ENCODE assay signal across 8 cellular contexts in genomic region chr10:21519327-21519933, GRCh38. TPM values are rescaled to one million over a fixed set of nuclear protein-coding genes. Genes with fewer than 3 reads are reported as not detected.
A peak's percentile ranks its signal among the peaks of the same experiment; 100 is the strongest.
DNase-seq lines count a peak whose midpoint lies in the region; ATAC-seq, FAIRE-seq and TF ChIP-seq lines count a peak whose summit lies in the region.

No MANE protein-coding gene starts in this region.

- peak overlapping the region; percentile 84 for H3K4me3 Mint-ChIP-seq in T-helper 1 cell treated with Interleukin-12 subunit alpha and Interleukin-12 subunit beta and Interleukin-4 antibody, amounts not matched to agents 30 μg/mL and 1 μg/mL, for 36 hours
- peak overlapping the region; percentile 65 for H3K4me3 Mint-ChIP-seq in activated T-helper 2 cell treated with anti-CD3 and anti-CD28 coated beads, Interferon-gamma antibody, Interleukin-2, Interleukin-4, amounts not matched to agents 10 μg/mL and 5 μg/mL and 100 μg/mL, durations not matched to agents 14 hours and 24 hours and 36 hours (ENCODE audit: low read depth)

- DNase-seq in T-helper 1 cell (no peak), kidney (no peak), NCI-H2081 (lab: John Stamatoyannopoulos, UW) (no peak)
- DNase-seq in activated T-helper 2 cell treated with anti-CD3 and anti-CD28 coated beads, Interferon-gamma antibody, Interleukin-2, Interleukin-4, amounts not matched to agents 10 μg/mL and 5 μg/mL and 100 μg/mL, durations not matched to agents 14 hours and 24 hours and 36 hours (ENCODE audit: low spot score): no peak
- DNase-seq in stimulated activated CD4-positive, alpha-beta T cell treated with anti-CD3 and anti-CD28 coated beads, Interleukin-2, amount 100 ng/mL, for 48 hours: no peak

- H3K36me3 ChIP-seq in kidney (ENCODE audit: control insufficient read depth in 1 of 2, insufficient read depth in 2 of 2, low read length in 2 of 2): no peaks in the 10 kb centered on the region
- no peaks in the 10 kb centered on the region for H3K36me3 ChIP-seq in subcutaneous abdominal adipose tissue (ENCODE audit: control insufficient read depth in 5 of 5, insufficient read depth in 5 of 5, low read length in 5 of 5)

- H3K27ac Mint-ChIP-seq in T-helper 1 cell treated with Interleukin-12 subunit alpha and Interleukin-12 subunit beta and Interleukin-4 antibody, amounts not matched to agents 30 μg/mL and 1 μg/mL, for 36 hours: no peak overlapping the region
- H3K27ac Mint-ChIP-seq in activated T-helper 2 cell treated with anti-CD3 and anti-CD28 coated beads, Interferon-gamma antibody, Interleukin-2, Interleukin-4, amounts not matched to agents 10 μg/mL and 5 μg/mL and 100 μg/mL, durations not matched to agents 14 hours and 24 hours and 36 hours: no peak overlapping the region

- intact Hi-C loops in activated T-helper 2 cell treated with anti-CD3 and anti-CD28 coated beads, Interferon-gamma antibody, Interleukin-2, Interleukin-4, amounts not matched to agents 10 μg/mL and 5 μg/mL and 100 μg/mL, durations not matched to agents 14 hours and 24 hours and 36 hours (cut with micrococcal nuclease): loop anchor here (2.0 to 10.0 kb wide), 5 partner anchors 13 to 955 kb away; partner anchors contain the start of genes COMMD3 and DNAJC1
- intact Hi-C loops in kidney (cut with DNase I): no loop called here

- peak overlapping the region; percentile 71 to 88 for H3K4me3 ChIP-seq in kidney (ENCODE audit: low read length in 2 of 2)
- H3K4me3 ChIP-seq in subcutaneous abdominal adipose tissue (ENCODE audit: low read depth in 1 of 5, low read length in 5 of 5): peak overlapping the region; percentile 70 to 85 (median 76)

- no peak for TF ChIP-seq CTCF in kidney (IDR thresholded peaks at IDR 0.05; ENCODE audit: borderline replicate concordance, extremely low read depth, insufficient read depth)

- peaks cover 43% of the 10 kb centered on the region for H3K4me1 Mint-ChIP-seq in T-helper 1 cell treated with Interleukin-12 subunit alpha and Interleukin-12 subunit beta and Interleukin-4 antibody, amounts not matched to agents 30 μg/mL and 1 μg/mL, for 36 hours (ENCODE audit: low read depth)
- peaks cover 39% of the 10 kb centered on the region for H3K4me1 Mint-ChIP-seq in activated T-helper 2 cell treated with anti-CD3 and anti-CD28 coated beads, Interferon-gamma antibody, Interleukin-2, Interleukin-4, amounts not matched to agents 10 μg/mL and 5 μg/mL and 100 μg/mL, durations not matched to agents 14 hours and 24 hours and 36 hours (ENCODE audit: low read depth)

- H3K27me3 ChIP-seq in subcutaneous abdominal adipose tissue (ENCODE audit: control insufficient read depth in 5 of 5, insufficient read depth in 4 of 5, low read length in 5 of 5): peaks cover 0 to 11% (median 2%) of the 10 kb centered on the region in 5 donors

- no peak for ATAC-seq in GM21723 (IDR thresholded peaks at IDR 0.05; ENCODE audit: unreplicated experiment)

- no peaks in the 10 kb centered on the region for H3K36me3 Mint-ChIP-seq in T-helper 1 cell treated with Interleukin-12 subunit alpha and Interleukin-12 subunit beta and Interleukin-4 antibody, amounts not matched to agents 30 μg/mL and 1 μg/mL, for 36 hours (ENCODE audit: low read depth)
- H3K36me3 Mint-ChIP-seq in activated T-helper 2 cell treated with anti-CD3 and anti-CD28 coated beads, Interferon-gamma antibody, Interleukin-2, Interleukin-4, amounts not matched to agents 10 μg/mL and 5 μg/mL and 100 μg/mL, durations not matched to agents 14 hours and 24 hours and 36 hours (ENCODE audit: low read depth): no peaks in the 10 kb centered on the region

- H3K9me3 ChIP-seq in kidney (ENCODE audit: control insufficient read depth in 1 of 2, low read length in 2 of 2) (no peaks in the 10 kb centered on the region), subcutaneous abdominal adipose tissue (ENCODE audit: control insufficient read depth in 5 of 5, low read length in 5 of 5) (no peaks in the 10 kb centered on the region)

- H3K9ac ChIP-seq in kidney (ENCODE audit: low read length in 2 of 2) (peak overlapping the region in 1 of 2 donors; percentile 65), subcutaneous abdominal adipose tissue (ENCODE audit: low read length in 5 of 5) (peak overlapping the region in 3 of 5 donors; percentile 19 to 69 (median 68))

- peaks cover 75% of the 10 kb centered on the region for H3K27me3 Mint-ChIP-seq in T-helper 1 cell treated with Interleukin-12 subunit alpha and Interleukin-12 subunit beta and Interleukin-4 antibody, amounts not matched to agents 30 μg/mL and 1 μg/mL, for 36 hours (ENCODE audit: low read depth)
- peaks cover 54% of the 10 kb centered on the region for H3K27me3 Mint-ChIP-seq in activated T-helper 2 cell treated with anti-CD3 and anti-CD28 coated beads, Interferon-gamma antibody, Interleukin-2, Interleukin-4, amounts not matched to agents 10 μg/mL and 5 μg/mL and 100 μg/mL, durations not matched to agents 14 hours and 24 hours and 36 hours (ENCODE audit: low read depth)

- no peaks in the 10 kb centered on the region for H3K9me3 Mint-ChIP-seq in T-helper 1 cell treated with Interleukin-12 subunit alpha and Interleukin-12 subunit beta and Interleukin-4 antibody, amounts not matched to agents 30 μg/mL and 1 μg/mL, for 36 hours
- no peaks in the 10 kb centered on the region for H3K9me3 Mint-ChIP-seq in activated T-helper 2 cell treated with anti-CD3 and anti-CD28 coated beads, Interferon-gamma antibody, Interleukin-2, Interleukin-4, amounts not matched to agents 10 μg/mL and 5 μg/mL and 100 μg/mL, durations not matched to agents 14 hours and 24 hours and 36 hours

- H3K4me1 ChIP-seq in kidney (ENCODE audit: control insufficient read depth in 1 of 2, insufficient read depth in 1 of 2, low read depth in 1 of 2, low read length in 2 of 2) (peaks cover 0 to 9% of the 10 kb centered on the region in 2 donors), subcutaneous abdominal adipose tissue (ENCODE audit: control insufficient read depth in 5 of 5, insufficient read depth in 5 of 5, low read length in 5 of 5) (peaks cover 0 to 48% (median 40%) of the 10 kb centered on the region in 5 donors)

- no peak for FAIRE-seq in kidney (lab: Jason Lieb, UNC)

- H3K27ac ChIP-seq in kidney (ENCODE audit: low read depth in 2 of 2, low read length in 2 of 2) (peak overlapping the region; percentile 73 to 80), subcutaneous abdominal adipose tissue (ENCODE audit: low read depth, low read length) (peak overlapping the region; percentile 43)

RNA-seq across cellular contexts. Expression of gene SKIDA1, which starts 6.1 kb away (rescaled TPM):
- total RNA-seq in activated T-helper 2 cell treated with anti-CD3 and anti-CD28 coated beads, Interferon-gamma antibody, Interleukin-2, Interleukin-4, amounts not matched to agents 10 μg/mL and 5 μg/mL and 100 μg/mL, durations not matched to agents 14 hours and 24 hours and 36 hours: 0.11 TPM in 2 replicates
- 2.9 TPM for total RNA-seq in kidney
- polyA plus RNA-seq in kidney (ENCODE audit: insufficient read depth, low read depth, low replicate concordance): 0.71 TPM

RNA-seq across cellular contexts. Expression of gene MLLT10, which starts 14.6 kb away (rescaled TPM):
- 45.4 and 47.4 TPM in 2 replicates for total RNA-seq in activated T-helper 2 cell treated with anti-CD3 and anti-CD28 coated beads, Interferon-gamma antibody, Interleukin-2, Interleukin-4, amounts not matched to agents 10 μg/mL and 5 μg/mL and 100 μg/mL, durations not matched to agents 14 hours and 24 hours and 36 hours
- total RNA-seq in kidney: 54.2 TPM
- polyA plus RNA-seq in kidney (ENCODE audit: insufficient read depth, low read depth, low replicate concordance): 11.0 TPM
